22 cellular contexts compared by ENCODE assay signal in the genomic region with DNA sequence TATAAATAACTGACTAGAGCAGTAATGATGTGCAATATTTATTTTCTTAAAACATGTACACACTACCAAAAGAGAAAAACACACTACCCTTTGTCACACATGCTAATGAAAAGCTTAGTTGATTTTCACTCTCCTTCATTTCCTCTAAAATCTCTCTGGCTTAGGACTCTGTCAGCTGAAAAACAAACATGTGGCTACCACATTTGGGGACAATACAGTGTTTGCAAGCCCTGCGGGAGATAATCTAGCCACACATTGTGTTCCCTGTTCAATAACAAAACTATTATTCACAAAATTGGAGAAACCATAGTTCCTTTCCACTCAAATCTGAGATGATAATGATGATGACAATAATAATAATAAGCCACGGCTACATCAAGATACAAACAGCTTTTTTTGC. TPM values are rescaled to one million over a fixed set of nuclear protein-coding genes. Genes with fewer than 3 reads are reported as not detected.
A peak's percentile ranks its signal among the peaks of the same experiment; 100 is the strongest.
DNase-seq lines count a peak whose midpoint lies in the region; ATAC-seq and TF ChIP-seq lines count a peak whose summit lies in the region.
"Had no signal": no experiment of that assay in that cellular context is flagged by ENCODE, and none has a peak within 500 bp of the region (broad histone marks: within the 10 kb centered on the region; RNA-seq: fewer than 3 reads in every experiment).

No MANE protein-coding gene starts in this region.

- H3K27ac Mint-ChIP-seq in chondrocyte (ENCODE audit: unreplicated experiment): peak overlapping the region; percentile 58
- no peak overlapping the region for H3K27ac Mint-ChIP-seq in CD4-positive, alpha-beta T cell
- H3K27ac Mint-ChIP-seq: CD4-positive, CD25-positive, alpha-beta regulatory T cell had no signal

- H3K4me3 ChIP-seq in AG10803 (ENCODE audit: low read length) (no peak overlapping the region), suprapubic skin (no peak overlapping the region)
- H3K4me3 ChIP-seq: PC-9 had no signal

- no peak overlapping the region for H3K4me3 Mint-ChIP-seq in chondrocyte (ENCODE audit: unreplicated experiment)
- H3K4me3 Mint-ChIP-seq in CD4-positive, alpha-beta T cell: no peak overlapping the region

- CTCF ChIA-PET in CD4-positive, alpha-beta T cell (lab: Charles Lee): no interaction called here

- peaks cover 30% of the 10 kb centered on the region for H3K4me1 ChIP-seq in suprapubic skin
- H3K4me1 ChIP-seq: Caco-2 had no signal

- H3K36me3 Mint-ChIP-seq in chondrocyte (ENCODE audit: low read depth): peaks cover under 1% of the 10 kb centered on the region
- no peaks in the 10 kb centered on the region for H3K36me3 Mint-ChIP-seq in CD4-positive, alpha-beta T cell (ENCODE audit: low read depth)
- H3K36me3 Mint-ChIP-seq: CD4-positive, CD25-positive, alpha-beta regulatory T cell had no signal

- no peaks in the 10 kb centered on the region for H3K36me3 ChIP-seq in suprapubic skin

- intact Hi-C loops in CD4-positive, alpha-beta T cell (cut with DNase I, micrococcal nuclease): no loop called here

- peaks cover 4% of the 10 kb centered on the region for H3K27me3 ChIP-seq in suprapubic skin
- peaks cover 39% of the 10 kb centered on the region for H3K27me3 ChIP-seq in CD4-positive, alpha-beta T cell (ENCODE audit: control insufficient read depth, insufficient read depth, low read length)

- no peak for ATAC-seq in CD4-positive, alpha-beta T cell (ENCODE audit: poor library complexity)

- no peaks in the 10 kb centered on the region for H3K9me3 ChIP-seq in suprapubic skin
- H3K9me3 ChIP-seq in CD4-positive, alpha-beta T cell (ENCODE audit: control insufficient read depth, low read length): no peaks in the 10 kb centered on the region
- H3K9me3 ChIP-seq: Caco-2 had no signal

- TF ChIP-seq POLR2A in suprapubic skin (IDR thresholded peaks at IDR 0.05): no peak

- TF ChIP-seq EP300 in suprapubic skin (IDR thresholded peaks at IDR 0.05): no peak

- TF ChIP-seq CTCF in AG10803 (conservative IDR thresholded peaks at IDR 0.05; ENCODE audit: low read length) (no peak), chondrocyte (IDR thresholded peaks at IDR 0.05) (no peak), suprapubic skin (IDR thresholded peaks at IDR 0.05) (no peak)
- no peak for TF ChIP-seq CTCF in CD4-positive, alpha-beta T cell (IDR thresholded peaks at IDR 0.05)

- POLR2A ChIA-PET in CD4-positive, alpha-beta T cell (lab: Charles Lee): no interaction called here

- WGBS in suprapubic skin: 56% methylated on average over 2 of the region's 2 CpGs

- no peaks in the 10 kb centered on the region for H3K27me3 Mint-ChIP-seq in chondrocyte (ENCODE audit: low read depth)
- peaks cover 39% of the 10 kb centered on the region for H3K27me3 Mint-ChIP-seq in CD4-positive, alpha-beta T cell

- peak overlapping the region; percentile 12 for H3K27ac ChIP-seq in suprapubic skin
- no peak overlapping the region for H3K27ac ChIP-seq in CD4-positive, alpha-beta T cell (ENCODE audit: low read depth, low read length)
- H3K27ac ChIP-seq: HL-60, PC-9 had no signal

- peaks cover 33% of the 10 kb centered on the region for H3K4me1 Mint-ChIP-seq in chondrocyte (ENCODE audit: low read depth)
- H3K4me1 Mint-ChIP-seq in CD4-positive, alpha-beta T cell (ENCODE audit: low read depth): peaks cover 13% of the 10 kb centered on the region

- DNase-seq in AG10803 (ENCODE audit: low read depth) (peak; percentile 41), NCI-H146 (lab: John Stamatoyannopoulos, UW) (peak; percentile 62), chondrocyte (ENCODE audit: low spot score) (no peak), suprapubic skin (ENCODE audit: low spot score in 2 of 2) (no peak), epidermal melanocyte (ENCODE audit: insufficient read length, low spot score) (no peak), NCI-H2029 (lab: John Stamatoyannopoulos, UW) (no peak)
- DNase-seq in CD4-positive, alpha-beta T cell: no peak
- DNase-seq: Caco-2; CD4-positive, CD25-positive, alpha-beta regulatory T cell; DMS 273 treated with DMSO at 0.1 percent for 48 hours; DMS79 treated with DMSO at 0.1 percent for 48 hours; H7; KG1; NCI-H1092; NCI-H1436; NCI-H2171 treated with DMSO at 0.1 percent for 48 hours; NCI-H524 treated with DMSO at 0.1 percent for 48 hours; PC-9; RPMI8226; SHP77 had no signal

- H3K9me3 Mint-ChIP-seq in chondrocyte (ENCODE audit: low read depth): no peaks in the 10 kb centered on the region
- no peaks in the 10 kb centered on the region for H3K9me3 Mint-ChIP-seq in CD4-positive, alpha-beta T cell
- H3K9me3 Mint-ChIP-seq: CD4-positive, CD25-positive, alpha-beta regulatory T cell had no signal

RNA-seq across cellular contexts. Expression of a gene that starts 3.5 kb away (rescaled TPM):
- total RNA-seq in chondrocyte: 320 to 615 TPM (median 611 TPM) in 3 replicates
- 10 to 100 TPM in 2 of 4 donors, 1 to 10 TPM in 2; 4.9 to 20.2 (median 9.8) TPM for total RNA-seq in suprapubic skin
- total RNA-seq in CD4-positive, alpha-beta T cell: under 1 TPM; 0.06 to 0.11 TPM
- total RNA-seq: HT-29 had no signal

RNA-seq across cellular contexts. Expression of a gene that starts 47.8 kb away (rescaled TPM):
- total RNA-seq in chondrocyte: 0.25 to 1.2 TPM (median 0.33 TPM) in 3 replicates
- total RNA-seq in suprapubic skin: 1 to 10 TPM in 3 of 4 donors, not detected in 1; 1.0 to 2.0 (median 1.4) TPM
- total RNA-seq in CD4-positive, alpha-beta T cell: under 1 TPM in 1 of 2 experiments, not detected in 1; 0.28 TPM
- total RNA-seq: Caco-2, H7, PC-9 had no signal

Comparison
In these comparisons a context has a peak if more than half of its experiments do, and no peak if none do; other contexts are left out.
1. DNase-seq: peak in AG10803 (single experiment) and NCI-H146 (single experiment); none in chondrocyte (single experiment), suprapubic skin (0 of 2), epidermal melanocyte (single experiment), CD4-positive, alpha-beta T cell (0 of 10) and NCI-H2029 (single experiment).
2. RNA of a gene that starts 3.5 kb away (total RNA-seq): 320 to 615 TPM in chondrocyte; 4.9 to 20.2 TPM in suprapubic skin and 0.06 to 0.11 TPM in CD4-positive, alpha-beta T cell; every median in the first group is over 10 times any median in the second.